1 cellular context compared by ENCODE assay signal in the genomic region with DNA sequence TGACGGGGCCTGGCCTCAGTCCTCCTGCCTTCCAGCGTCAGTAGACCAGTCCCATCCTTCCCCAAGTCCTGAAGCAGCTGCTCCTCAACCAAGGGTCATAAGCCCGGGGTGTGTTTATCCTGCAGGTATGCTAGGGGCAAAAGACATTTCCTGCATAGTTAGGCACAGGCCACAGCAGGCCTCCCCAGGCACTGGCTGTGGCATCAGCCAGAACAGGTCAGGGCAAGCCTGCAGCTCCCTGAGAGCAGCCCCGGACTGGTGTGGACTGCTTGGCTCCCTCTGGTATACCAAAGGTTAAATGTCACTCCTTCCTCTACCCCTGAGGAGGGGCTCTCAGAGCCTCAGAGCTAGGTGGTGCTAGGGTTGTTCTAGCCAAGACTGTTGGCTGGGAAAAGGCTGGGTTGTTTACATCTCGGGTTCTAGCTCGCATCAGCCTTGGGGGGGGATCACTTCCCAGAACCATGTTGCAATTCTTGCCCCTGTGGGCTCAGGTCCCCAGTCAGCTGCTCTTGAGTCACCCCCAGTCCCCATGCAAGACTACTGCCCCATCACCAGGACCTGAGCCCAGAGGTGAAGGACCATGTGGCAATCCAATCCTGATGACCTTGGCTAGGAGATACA.
TF ChIP-seq lines count a peak whose summit lies in the region.

No MANE protein-coding gene starts in this region.

TF ChIP-seq in GM12878, 131 proteins besides CTCF, POLR2A, EP300 and RAD21:
- no peak for TF ChIP-seq IRF5 (IDR thresholded peaks at IDR 0.05; ENCODE audit: borderline replicate concordance)
